8 cellular contexts compared by ENCODE assay signal in genomic region chr20:5120189-5120484, GRCh38. TPM values are rescaled to one million over a fixed set of nuclear protein-coding genes. Genes with fewer than 3 reads are reported as not detected.
DNase-seq lines count a peak whose midpoint lies in the region; ATAC-seq lines count a peak whose summit lies in the region.

No MANE protein-coding gene starts in this region.

- DNase-seq in HAP-1 (ENCODE audit: low spot score in 2 of 2), result no peak
- no peak for DNase-seq in activated CD4-positive, alpha-beta memory T cell treated with anti-CD3 and anti-CD28 coated beads, Interleukin-2, amount 10 ng/mL, durations not matched to agents 7 days and 5 days
- no peak for DNase-seq in iPS DF 6.9 (ENCODE audit: low read depth, low spot score)
- DNase-seq in stimulated activated effector memory CD8-positive, alpha-beta T cell treated with anti-CD3 and anti-CD28 coated beads, Interleukin-12 subunit alpha, Interleukin-12 subunit beta, amount 100 ng/mL, for 72 hours (ENCODE audit: low spot score in 2 of 2), result no peak
- DNase-seq in CD1c-positive myeloid dendritic cell (ENCODE audit: extremely low spot score), result no peak
- no peak for DNase-seq in COR-L47 (lab: John Stamatoyannopoulos, UW)
- no peak for DNase-seq in C1 segment of cervical spinal cord (lab: John Stamatoyannopoulos, UW)
- DNase-seq in amygdala (lab: John Stamatoyannopoulos, UW), result no peak

- H3K36me3 Mint-ChIP-seq in activated CD4-positive, alpha-beta memory T cell treated with anti-CD3 and anti-CD28 coated beads, Interleukin-2, amount 10 ng/mL, durations not matched to agents 7 days and 5 days (ENCODE audit: low read depth), result peaks cover 41% of the 10 kb centered on the region
- peaks cover 57% of the 10 kb centered on the region for H3K36me3 Mint-ChIP-seq in stimulated activated effector memory CD8-positive, alpha-beta T cell treated with anti-CD3 and anti-CD28 coated beads, Interleukin-12 subunit alpha, Interleukin-12 subunit beta, amount 100 ng/mL, for 72 hours

- POLR2A ChIA-PET in activated CD4-positive, alpha-beta memory T cell treated with anti-CD3 and anti-CD28 coated beads, Interleukin-2, amount 10 ng/mL, durations not matched to agents 7 days and 5 days (lab: Charles Lee), result interaction anchor here (0.6 to 3.9 kb wide), 19 partner anchors 9 to 831 kb away, joined by 3 to 36 read pairs (median 7); partner anchors contain the start of gene SLC23A2

- CTCF ChIA-PET in activated CD4-positive, alpha-beta memory T cell treated with anti-CD3 and anti-CD28 coated beads, Interleukin-2, amount 10 ng/mL, durations not matched to agents 7 days and 5 days (lab: Charles Lee), result interaction anchor here (0.7 to 2.5 kb wide), 5 partner anchors 14 to 306 kb away, joined by 3 to 12 read pairs (median 4); no protein-coding TSS in a partner anchor

- H3K27ac Mint-ChIP-seq in activated CD4-positive, alpha-beta memory T cell treated with anti-CD3 and anti-CD28 coated beads, Interleukin-2, amount 10 ng/mL, durations not matched to agents 7 days and 5 days, result peak overlapping the region; percentile 90
- H3K27ac Mint-ChIP-seq in stimulated activated effector memory CD8-positive, alpha-beta T cell treated with anti-CD3 and anti-CD28 coated beads, Interleukin-12 subunit alpha, Interleukin-12 subunit beta, amount 100 ng/mL, for 72 hours, result peak overlapping the region; percentile 93

- in situ Hi-C loops in HAP-1 (cut with MboI; ENCODE audit: low sequenced_read_pairs), result no loop called here

- H3K9me3 ChIP-seq in HAP-1 (no peaks in the 10 kb centered on the region), iPS DF 6.9 (ENCODE audit: control insufficient read depth, insufficient read depth, low read length) (no peaks in the 10 kb centered on the region)

- peaks cover 12% of the 10 kb centered on the region for H3K4me1 ChIP-seq in HAP-1
- H3K4me1 ChIP-seq in iPS DF 6.9 (ENCODE audit: control insufficient read depth, insufficient read depth, low read length), result no peaks in the 10 kb centered on the region

- no peaks in the 10 kb centered on the region for H3K9me3 Mint-ChIP-seq in activated CD4-positive, alpha-beta memory T cell treated with anti-CD3 and anti-CD28 coated beads, Interleukin-2, amount 10 ng/mL, durations not matched to agents 7 days and 5 days
- no peaks in the 10 kb centered on the region for H3K9me3 Mint-ChIP-seq in stimulated activated effector memory CD8-positive, alpha-beta T cell treated with anti-CD3 and anti-CD28 coated beads, Interleukin-12 subunit alpha, Interleukin-12 subunit beta, amount 100 ng/mL, for 72 hours

- peak overlapping the region; percentile 86 for H3K4me3 Mint-ChIP-seq in activated CD4-positive, alpha-beta memory T cell treated with anti-CD3 and anti-CD28 coated beads, Interleukin-2, amount 10 ng/mL, durations not matched to agents 7 days and 5 days
- H3K4me3 Mint-ChIP-seq in stimulated activated effector memory CD8-positive, alpha-beta T cell treated with anti-CD3 and anti-CD28 coated beads, Interleukin-12 subunit alpha, Interleukin-12 subunit beta, amount 100 ng/mL, for 72 hours, result peak overlapping the region; percentile 88

- peaks cover 69% of the 10 kb centered on the region for H3K4me1 Mint-ChIP-seq in activated CD4-positive, alpha-beta memory T cell treated with anti-CD3 and anti-CD28 coated beads, Interleukin-2, amount 10 ng/mL, durations not matched to agents 7 days and 5 days
- peaks cover 32% of the 10 kb centered on the region for H3K4me1 Mint-ChIP-seq in stimulated activated effector memory CD8-positive, alpha-beta T cell treated with anti-CD3 and anti-CD28 coated beads, Interleukin-12 subunit alpha, Interleukin-12 subunit beta, amount 100 ng/mL, for 72 hours

- H3K36me3 ChIP-seq in HAP-1 (replicated peaks), result peaks cover 39% of the 10 kb centered on the region
- H3K36me3 ChIP-seq in iPS DF 6.9 (ENCODE audit: control insufficient read depth, insufficient read depth, low read length), result peaks cover 12% of the 10 kb centered on the region

- no peak for ATAC-seq in stimulated activated effector memory CD8-positive, alpha-beta T cell treated with anti-CD3 and anti-CD28 coated beads, Interleukin-12 subunit alpha, Interleukin-12 subunit beta, amount 100 ng/mL, for 72 hours

- no peaks in the 10 kb centered on the region for H3K27me3 ChIP-seq in HAP-1 (ENCODE audit: low read depth)
- no peaks in the 10 kb centered on the region for H3K27me3 ChIP-seq in iPS DF 6.9 (ENCODE audit: control insufficient read depth, insufficient read depth, low read length)

- WGBS in iPS DF 6.9 (ENCODE audit: insufficient coverage, insufficient read length), result no CpG with 5 or more reads among the region's 10 CpGs

- H3K4me3 ChIP-seq in HAP-1, result peak overlapping the region; percentile 88
- peak overlapping the region; percentile 40; the same call in 1 of the 2 replicates for H3K4me3 ChIP-seq in iPS DF 6.9 (ENCODE audit: low read length)

- no peak overlapping the region for H3K27ac ChIP-seq in iPS DF 6.9 (ENCODE audit: low read length)

- no peaks in the 10 kb centered on the region for H3K27me3 Mint-ChIP-seq in activated CD4-positive, alpha-beta memory T cell treated with anti-CD3 and anti-CD28 coated beads, Interleukin-2, amount 10 ng/mL, durations not matched to agents 7 days and 5 days

RNA-seq across cellular contexts. Expression of gene PCNA, which starts 0.4 kb away (rescaled TPM):
- 100 to 1,000 TPM; 413 to 415 TPM for total RNA-seq in activated CD4-positive, alpha-beta memory T cell treated with anti-CD3 and anti-CD28 coated beads, Interleukin-2, amount 10 ng/mL, durations not matched to agents 7 days and 5 days

RNA-seq across cellular contexts. Expression of gene CDS2, which starts 6.7 kb away (rescaled TPM):
- total RNA-seq in activated CD4-positive, alpha-beta memory T cell treated with anti-CD3 and anti-CD28 coated beads, Interleukin-2, amount 10 ng/mL, durations not matched to agents 7 days and 5 days, result 10 to 100 TPM; 67.4 to 68.2 TPM

RNA-seq across cellular contexts. Expression of gene TMEM230, which starts 7.3 kb away (rescaled TPM):
- total RNA-seq in activated CD4-positive, alpha-beta memory T cell treated with anti-CD3 and anti-CD28 coated beads, Interleukin-2, amount 10 ng/mL, durations not matched to agents 7 days and 5 days, result 10 to 100 TPM; 71.2 to 73.3 TPM
